16 cellular contexts compared by ENCODE assay signal in the genomic region with DNA sequence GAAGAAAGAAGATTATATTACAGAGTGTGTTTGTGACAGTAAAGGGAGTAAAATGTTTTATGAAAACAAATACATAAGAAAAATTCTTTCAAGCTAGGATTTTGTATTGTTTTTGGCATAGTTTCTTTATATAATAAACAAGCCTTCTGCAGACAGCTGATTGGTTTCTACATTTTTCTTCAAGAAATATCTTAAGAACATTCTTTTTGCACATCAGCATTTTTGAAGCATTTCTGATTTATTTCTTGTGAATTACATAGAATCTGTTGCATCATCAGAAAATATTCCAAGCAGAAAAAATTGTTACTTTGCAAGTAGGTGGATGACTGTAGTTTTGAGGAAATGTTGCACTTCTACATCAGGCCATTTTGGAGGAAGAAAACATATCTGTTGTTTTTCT.
"Had no signal": no experiment of that assay in that cellular context is flagged by ENCODE, and none has a peak within 500 bp of the region (broad histone marks: within the 10 kb centered on the region; RNA-seq: fewer than 3 reads in every experiment).

No MANE protein-coding gene starts in this region.

- H3K27me3 ChIP-seq: cardiac muscle cell, colonic mucosa, esophagus muscularis mucosa, ovary, spleen, upper lobe of left lung had no signal

- H3K27ac ChIP-seq: cardiac muscle cell, colonic mucosa, esophagus muscularis mucosa, ovary, spleen, upper lobe of left lung had no signal

- H3K36me3 Mint-ChIP-seq: naive B cell had no signal

- H3K36me3 ChIP-seq: cardiac muscle cell, colonic mucosa, esophagus muscularis mucosa, ovary, spleen, upper lobe of left lung had no signal

- H3K27ac Mint-ChIP-seq: naive B cell; stimulated activated naive CD8-positive, alpha-beta T cell treated with anti-CD3 and anti-CD28 coated beads, Interleukin-15, amount 100 ng/mL, for 72 hours had no signal

- FAIRE-seq: astrocyte, frontal cortex had no signal

- H3K4me3 ChIP-seq: cardiac muscle cell, colonic mucosa, esophagus muscularis mucosa, ovary, spleen, upper lobe of left lung had no signal

- H3K4me1 Mint-ChIP-seq: naive B cell; stimulated activated naive CD8-positive, alpha-beta T cell treated with anti-CD3 and anti-CD28 coated beads, Interleukin-15, amount 100 ng/mL, for 72 hours had no signal

- DNase-seq: activated CD4-positive, alpha-beta T cell treated with anti-CD3 and anti-CD28 coated beads, Interleukin-2, amount 50 U/mL, for 1 hour; activated naive CD4-positive, alpha-beta T cell treated with Interleukin-2 at 50 U/mL for 16 hours; activated T-cell treated with anti-CD3 and anti-CD28 coated beads for 4 hours; colonic mucosa; head of caudate nucleus; left colon; mammary epithelial cell; naive B cell; ovary; spleen; stimulated activated naive CD8-positive, alpha-beta T cell treated with anti-CD3 and anti-CD28 coated beads, Interleukin-15, amount 100 ng/mL, for 72 hours; upper lobe of left lung had no signal

- H3K27me3 Mint-ChIP-seq: naive B cell; stimulated activated naive CD8-positive, alpha-beta T cell treated with anti-CD3 and anti-CD28 coated beads, Interleukin-15, amount 100 ng/mL, for 72 hours had no signal

- H3K4me3 Mint-ChIP-seq: naive B cell; stimulated activated naive CD8-positive, alpha-beta T cell treated with anti-CD3 and anti-CD28 coated beads, Interleukin-15, amount 100 ng/mL, for 72 hours had no signal

- H3K9me3 ChIP-seq: colonic mucosa, esophagus muscularis mucosa, ovary, upper lobe of left lung had no signal

- H3K4me1 ChIP-seq: colonic mucosa, esophagus muscularis mucosa, spleen, upper lobe of left lung had no signal
